In genomic region chr19:55285225-55285890, GRCh38 we compare ENCODE assay signal across 13 cellular contexts. TPM values are rescaled to one million over a fixed set of nuclear protein-coding genes. Genes with fewer than 3 reads are reported as not detected.
DNase-seq lines count a peak whose midpoint lies in the region; ATAC-seq and TF ChIP-seq lines count a peak whose summit lies in the region.
"Had no signal": no experiment of that assay in that cellular context is flagged by ENCODE, and none has a peak within 500 bp of the region (broad histone marks: within the 10 kb centered on the region; RNA-seq: fewer than 3 reads in every experiment).

No MANE protein-coding gene starts in this region.

- H3K27ac ChIP-seq in hepatocyte, result peak overlapping the region; percentile 81

- H3K4me3 Mint-ChIP-seq in activated CD4-positive, alpha-beta memory T cell treated with anti-CD3 and anti-CD28 coated beads, Interleukin-2, amount 10 ng/mL, durations not matched to agents 7 days and 5 days, result no peak overlapping the region
- no peak overlapping the region for H3K4me3 Mint-ChIP-seq in activated CD4-positive, alpha-beta memory T cell treated with anti-CD3 and anti-CD28 coated beads for 36 hours
- H3K4me3 Mint-ChIP-seq in activated T-helper 2 cell treated with anti-CD3 and anti-CD28 coated beads, Interferon-gamma antibody, Interleukin-2, Interleukin-4, amounts not matched to agents 10 μg/mL and 5 μg/mL and 100 μg/mL, durations not matched to agents 14 hours and 24 hours and 36 hours (ENCODE audit: low read depth), result peak overlapping the region; percentile 45
- H3K4me3 Mint-ChIP-seq in stimulated activated effector memory CD8-positive, alpha-beta T cell treated with anti-CD3 and anti-CD28 coated beads, Interleukin-12 subunit alpha, Interleukin-12 subunit beta, amount 100 ng/mL, for 72 hours, result peak overlapping the region; percentile 75
- H3K4me3 Mint-ChIP-seq: memory B cell had no signal

- no peak for ATAC-seq in stimulated activated effector memory CD8-positive, alpha-beta T cell treated with anti-CD3 and anti-CD28 coated beads, Interleukin-12 subunit alpha, Interleukin-12 subunit beta, amount 100 ng/mL, for 72 hours
- ATAC-seq in GM21360 (IDR thresholded peaks at IDR 0.05; ENCODE audit: unreplicated experiment), result no peak

- peak overlapping the region; percentile 35 for H3K27ac Mint-ChIP-seq in activated CD4-positive, alpha-beta memory T cell treated with anti-CD3 and anti-CD28 coated beads, Interleukin-2, amount 10 ng/mL, durations not matched to agents 7 days and 5 days
- H3K27ac Mint-ChIP-seq in activated CD4-positive, alpha-beta memory T cell treated with anti-CD3 and anti-CD28 coated beads for 36 hours, result no peak overlapping the region
- no peak overlapping the region for H3K27ac Mint-ChIP-seq in activated T-helper 2 cell treated with anti-CD3 and anti-CD28 coated beads, Interferon-gamma antibody, Interleukin-2, Interleukin-4, amounts not matched to agents 10 μg/mL and 5 μg/mL and 100 μg/mL, durations not matched to agents 14 hours and 24 hours and 36 hours
- H3K27ac Mint-ChIP-seq in stimulated activated effector memory CD8-positive, alpha-beta T cell treated with anti-CD3 and anti-CD28 coated beads, Interleukin-12 subunit alpha, Interleukin-12 subunit beta, amount 100 ng/mL, for 72 hours, result peak overlapping the region; percentile 68

- intact Hi-C loops in activated CD4-positive, alpha-beta memory T cell treated with anti-CD3 and anti-CD28 coated beads for 36 hours (cut with micrococcal nuclease), result no loop called here
- intact Hi-C loops in activated T-helper 2 cell treated with anti-CD3 and anti-CD28 coated beads, Interferon-gamma antibody, Interleukin-2, Interleukin-4, amounts not matched to agents 10 μg/mL and 5 μg/mL and 100 μg/mL, durations not matched to agents 14 hours and 24 hours and 36 hours (cut with micrococcal nuclease), result no loop called here

- H3K79me2 ChIP-seq in hepatocyte, result peaks cover 8% of the 10 kb centered on the region

- H3K4me1 ChIP-seq in hepatocyte (ENCODE audit: insufficient read depth), result peaks cover 8% of the 10 kb centered on the region

- H3K27me3 Mint-ChIP-seq in activated CD4-positive, alpha-beta memory T cell treated with anti-CD3 and anti-CD28 coated beads, Interleukin-2, amount 10 ng/mL, durations not matched to agents 7 days and 5 days, result peaks cover 10% of the 10 kb centered on the region
- H3K27me3 Mint-ChIP-seq in activated CD4-positive, alpha-beta memory T cell treated with anti-CD3 and anti-CD28 coated beads for 36 hours, result no peaks in the 10 kb centered on the region
- H3K27me3 Mint-ChIP-seq in activated T-helper 2 cell treated with anti-CD3 and anti-CD28 coated beads, Interferon-gamma antibody, Interleukin-2, Interleukin-4, amounts not matched to agents 10 μg/mL and 5 μg/mL and 100 μg/mL, durations not matched to agents 14 hours and 24 hours and 36 hours (ENCODE audit: low read depth), result peaks cover 3% of the 10 kb centered on the region

- H3K4me2 ChIP-seq in hepatocyte, result peak overlapping the region; percentile 93

- peaks cover 18% of the 10 kb centered on the region for H3K4me1 Mint-ChIP-seq in activated CD4-positive, alpha-beta memory T cell treated with anti-CD3 and anti-CD28 coated beads, Interleukin-2, amount 10 ng/mL, durations not matched to agents 7 days and 5 days
- peaks cover 16% of the 10 kb centered on the region for H3K4me1 Mint-ChIP-seq in activated CD4-positive, alpha-beta memory T cell treated with anti-CD3 and anti-CD28 coated beads for 36 hours (ENCODE audit: low read depth)
- H3K4me1 Mint-ChIP-seq in activated T-helper 2 cell treated with anti-CD3 and anti-CD28 coated beads, Interferon-gamma antibody, Interleukin-2, Interleukin-4, amounts not matched to agents 10 μg/mL and 5 μg/mL and 100 μg/mL, durations not matched to agents 14 hours and 24 hours and 36 hours (ENCODE audit: low read depth), result peaks cover 9% of the 10 kb centered on the region
- H3K4me1 Mint-ChIP-seq in stimulated activated effector memory CD8-positive, alpha-beta T cell treated with anti-CD3 and anti-CD28 coated beads, Interleukin-12 subunit alpha, Interleukin-12 subunit beta, amount 100 ng/mL, for 72 hours, result peaks cover 30% of the 10 kb centered on the region

- H2AFZ ChIP-seq in hepatocyte, result no peak overlapping the region

- H3K9me3 ChIP-seq in hepatocyte (ENCODE audit: low read depth), result no peaks in the 10 kb centered on the region
- H3K9me3 ChIP-seq: BE2C had no signal

- H3K27me3 ChIP-seq in hepatocyte, result no peaks in the 10 kb centered on the region
- H3K27me3 ChIP-seq: BE2C had no signal

- CTCF ChIA-PET in activated CD4-positive, alpha-beta memory T cell treated with anti-CD3 and anti-CD28 coated beads, Interleukin-2, amount 10 ng/mL, durations not matched to agents 7 days and 5 days (lab: Charles Lee), result interaction anchor here (0.6 kb wide), 1 partner anchor 804 kb away, joined by 3 read pairs; no protein-coding TSS in a partner anchor
- CTCF ChIA-PET in activated CD4-positive, alpha-beta memory T cell treated with anti-CD3 and anti-CD28 coated beads for 36 hours (lab: Charles Lee), result interaction anchor here (0.7 kb wide), 1 partner anchor 76 kb away, joined by 3 read pairs; no protein-coding TSS in a partner anchor

- no peak overlapping the region for H3K4me3 ChIP-seq in hepatocyte

- H3K36me3 ChIP-seq in hepatocyte (replicated peaks; ENCODE audit: insufficient read depth, low read depth), result no peaks in the 10 kb centered on the region

- no peaks in the 10 kb centered on the region for H3K36me3 Mint-ChIP-seq in activated CD4-positive, alpha-beta memory T cell treated with anti-CD3 and anti-CD28 coated beads, Interleukin-2, amount 10 ng/mL, durations not matched to agents 7 days and 5 days (ENCODE audit: low read depth)
- H3K36me3 Mint-ChIP-seq in activated CD4-positive, alpha-beta memory T cell treated with anti-CD3 and anti-CD28 coated beads for 36 hours, result no peaks in the 10 kb centered on the region
- no peaks in the 10 kb centered on the region for H3K36me3 Mint-ChIP-seq in activated T-helper 2 cell treated with anti-CD3 and anti-CD28 coated beads, Interferon-gamma antibody, Interleukin-2, Interleukin-4, amounts not matched to agents 10 μg/mL and 5 μg/mL and 100 μg/mL, durations not matched to agents 14 hours and 24 hours and 36 hours (ENCODE audit: low read depth)
- peaks cover 10% of the 10 kb centered on the region for H3K36me3 Mint-ChIP-seq in stimulated activated effector memory CD8-positive, alpha-beta T cell treated with anti-CD3 and anti-CD28 coated beads, Interleukin-12 subunit alpha, Interleukin-12 subunit beta, amount 100 ng/mL, for 72 hours

- POLR2A ChIA-PET in activated CD4-positive, alpha-beta memory T cell treated with anti-CD3 and anti-CD28 coated beads, Interleukin-2, amount 10 ng/mL, durations not matched to agents 7 days and 5 days (lab: Charles Lee), result no interaction called here
- POLR2A ChIA-PET in activated CD4-positive, alpha-beta memory T cell treated with anti-CD3 and anti-CD28 coated beads for 36 hours (lab: Charles Lee), result no interaction called here

- TF ChIP-seq CTCF in hepatocyte (IDR thresholded peaks at IDR 0.05; ENCODE audit: poor library complexity), result no peak

- WGBS in hepatocyte (ENCODE audit: low lambda C conversion rate, missing lambda C conversion rate), result 23% methylated on average over 14 of the region's 18 CpGs

- no peaks in the 10 kb centered on the region for H4K20me1 ChIP-seq in hepatocyte (ENCODE audit: insufficient read depth, poor library complexity, severe bottlenecking)

- H3K9me3 Mint-ChIP-seq in activated CD4-positive, alpha-beta memory T cell treated with anti-CD3 and anti-CD28 coated beads, Interleukin-2, amount 10 ng/mL, durations not matched to agents 7 days and 5 days, result no peaks in the 10 kb centered on the region
- no peaks in the 10 kb centered on the region for H3K9me3 Mint-ChIP-seq in activated CD4-positive, alpha-beta memory T cell treated with anti-CD3 and anti-CD28 coated beads for 36 hours
- no peaks in the 10 kb centered on the region for H3K9me3 Mint-ChIP-seq in activated T-helper 2 cell treated with anti-CD3 and anti-CD28 coated beads, Interferon-gamma antibody, Interleukin-2, Interleukin-4, amounts not matched to agents 10 μg/mL and 5 μg/mL and 100 μg/mL, durations not matched to agents 14 hours and 24 hours and 36 hours
- H3K9me3 Mint-ChIP-seq in stimulated activated effector memory CD8-positive, alpha-beta T cell treated with anti-CD3 and anti-CD28 coated beads, Interleukin-12 subunit alpha, Interleukin-12 subunit beta, amount 100 ng/mL, for 72 hours, result no peaks in the 10 kb centered on the region
- H3K9me3 Mint-ChIP-seq: memory B cell had no signal

- H3K9me2 ChIP-seq in hepatocyte (replicated peaks; ENCODE audit: insufficient read depth), result no peaks in the 10 kb centered on the region

- no peak for DNase-seq in activated CD4-positive, alpha-beta memory T cell treated with anti-CD3 and anti-CD28 coated beads, Interleukin-2, amount 10 ng/mL, durations not matched to agents 7 days and 5 days
- DNase-seq in activated CD4-positive, alpha-beta memory T cell treated with anti-CD3 and anti-CD28 coated beads for 36 hours, result no peak
- no peak for DNase-seq in activated T-helper 2 cell treated with anti-CD3 and anti-CD28 coated beads, Interferon-gamma antibody, Interleukin-2, Interleukin-4, amounts not matched to agents 10 μg/mL and 5 μg/mL and 100 μg/mL, durations not matched to agents 14 hours and 24 hours and 36 hours (ENCODE audit: low spot score)
- DNase-seq in hepatocyte (ENCODE audit: low spot score), result no peak
- DNase-seq in stimulated activated effector memory CD8-positive, alpha-beta T cell treated with anti-CD3 and anti-CD28 coated beads, Interleukin-12 subunit alpha, Interleukin-12 subunit beta, amount 100 ng/mL, for 72 hours (ENCODE audit: low spot score in 2 of 2), result no peak
- no peak for DNase-seq in NOMO-1 treated with dmso at 0.1 percent for 144 hours (lab: John Stamatoyannopoulos, UW; ENCODE audit: unreplicated experiment)
- DNase-seq in Kasumi-1 (lab: John Stamatoyannopoulos, UW), result no peak
- DNase-seq: activated CD4-positive, CD25-positive, alpha-beta regulatory T cell; BE2C; NCI-H774 had no signal

RNA-seq across cellular contexts. Expression of gene BRSK1, which starts 1.6 kb away (rescaled TPM):
- 1 to 10 TPM; 5.6 to 5.7 TPM for total RNA-seq in activated CD4-positive, alpha-beta memory T cell treated with anti-CD3 and anti-CD28 coated beads, Interleukin-2, amount 10 ng/mL, durations not matched to agents 7 days and 5 days
- 1 to 10 TPM; 3.3 to 5.6 TPM for total RNA-seq in activated CD4-positive, alpha-beta memory T cell treated with anti-CD3 and anti-CD28 coated beads for 36 hours
- 5.8 and 6.0 TPM in 2 replicates for total RNA-seq in activated T-helper 2 cell treated with anti-CD3 and anti-CD28 coated beads, Interferon-gamma antibody, Interleukin-2, Interleukin-4, amounts not matched to agents 10 μg/mL and 5 μg/mL and 100 μg/mL, durations not matched to agents 14 hours and 24 hours and 36 hours
- total RNA-seq in hepatocyte, result 3.3 and 13.2 TPM in 2 replicates
- polyA plus RNA-seq in hepatocyte, result 2.4 and 2.7 TPM in 2 replicates

RNA-seq across cellular contexts. Expression of gene HSPBP1, which starts 5.4 kb away (rescaled TPM):
- 10 to 100 TPM; 28.9 to 29.0 TPM for total RNA-seq in activated CD4-positive, alpha-beta memory T cell treated with anti-CD3 and anti-CD28 coated beads, Interleukin-2, amount 10 ng/mL, durations not matched to agents 7 days and 5 days
- 10 to 100 TPM; 45.0 to 45.4 TPM for total RNA-seq in activated CD4-positive, alpha-beta memory T cell treated with anti-CD3 and anti-CD28 coated beads for 36 hours
- total RNA-seq in activated T-helper 2 cell treated with anti-CD3 and anti-CD28 coated beads, Interferon-gamma antibody, Interleukin-2, Interleukin-4, amounts not matched to agents 10 μg/mL and 5 μg/mL and 100 μg/mL, durations not matched to agents 14 hours and 24 hours and 36 hours, result 59.0 and 59.3 TPM in 2 replicates
- 31.5 and 33.9 TPM in 2 replicates for total RNA-seq in hepatocyte
- 52.2 and 54.5 TPM in 2 replicates for polyA plus RNA-seq in hepatocyte

RNA-seq across cellular contexts. Expression of gene PPP6R1, which starts 26.5 kb away (rescaled TPM):
- 100 to 1,000 TPM; 213 to 229 TPM for total RNA-seq in activated CD4-positive, alpha-beta memory T cell treated with anti-CD3 and anti-CD28 coated beads, Interleukin-2, amount 10 ng/mL, durations not matched to agents 7 days and 5 days
- 100 to 1,000 TPM; 180 to 200 TPM for total RNA-seq in activated CD4-positive, alpha-beta memory T cell treated with anti-CD3 and anti-CD28 coated beads for 36 hours
- total RNA-seq in activated T-helper 2 cell treated with anti-CD3 and anti-CD28 coated beads, Interferon-gamma antibody, Interleukin-2, Interleukin-4, amounts not matched to agents 10 μg/mL and 5 μg/mL and 100 μg/mL, durations not matched to agents 14 hours and 24 hours and 36 hours, result 180 and 183 TPM in 2 replicates
- total RNA-seq in hepatocyte, result 37.1 and 39.5 TPM in 2 replicates
- 76.0 and 79.3 TPM in 2 replicates for polyA plus RNA-seq in hepatocyte

RNA-seq across cellular contexts. Expression of gene TMEM150B, which starts 39.8 kb away (rescaled TPM):
- total RNA-seq in activated CD4-positive, alpha-beta memory T cell treated with anti-CD3 and anti-CD28 coated beads, Interleukin-2, amount 10 ng/mL, durations not matched to agents 7 days and 5 days, result 1 to 10 TPM; 1.0 to 2.0 TPM
- not detected for total RNA-seq in activated CD4-positive, alpha-beta memory T cell treated with anti-CD3 and anti-CD28 coated beads for 36 hours
- total RNA-seq in activated T-helper 2 cell treated with anti-CD3 and anti-CD28 coated beads, Interferon-gamma antibody, Interleukin-2, Interleukin-4, amounts not matched to agents 10 μg/mL and 5 μg/mL and 100 μg/mL, durations not matched to agents 14 hours and 24 hours and 36 hours, result 0.41 and 0.46 TPM in 2 replicates
- 10.6 and 25.4 TPM in 2 replicates for total RNA-seq in hepatocyte
- polyA plus RNA-seq in hepatocyte, result 8.1 and 9.2 TPM in 2 replicates
- total RNA-seq: H4 had no signal

RNA-seq across cellular contexts. Expression of gene KMT5C, which starts 54.3 kb away (rescaled TPM):
- 10 to 100 TPM; 27.2 to 28.9 TPM for total RNA-seq in activated CD4-positive, alpha-beta memory T cell treated with anti-CD3 and anti-CD28 coated beads, Interleukin-2, amount 10 ng/mL, durations not matched to agents 7 days and 5 days
- 10 to 100 TPM; 34.2 to 35.2 TPM for total RNA-seq in activated CD4-positive, alpha-beta memory T cell treated with anti-CD3 and anti-CD28 coated beads for 36 hours
- 34.3 and 35.3 TPM in 2 replicates for total RNA-seq in activated T-helper 2 cell treated with anti-CD3 and anti-CD28 coated beads, Interferon-gamma antibody, Interleukin-2, Interleukin-4, amounts not matched to agents 10 μg/mL and 5 μg/mL and 100 μg/mL, durations not matched to agents 14 hours and 24 hours and 36 hours
- 13.6 and 22.8 TPM in 2 replicates for total RNA-seq in hepatocyte
- 23.6 and 38.0 TPM in 2 replicates for polyA plus RNA-seq in hepatocyte

Comparison
In these comparisons a context has a peak if more than half of its experiments do, and no peak if none do; other contexts are left out.
1. H3K27ac Mint-ChIP-seq: peak in activated CD4-positive, alpha-beta memory T cell treated with anti-CD3 and anti-CD28 coated beads, Interleukin-2, amount 10 ng/mL, durations not matched to agents 7 days and 5 days (single experiment) and stimulated activated effector memory CD8-positive, alpha-beta T cell treated with anti-CD3 and anti-CD28 coated beads, Interleukin-12 subunit alpha, Interleukin-12 subunit beta, amount 100 ng/mL, for 72 hours (single experiment); none in activated CD4-positive, alpha-beta memory T cell treated with anti-CD3 and anti-CD28 coated beads for 36 hours (single experiment) and activated T-helper 2 cell treated with anti-CD3 and anti-CD28 coated beads, Interferon-gamma antibody, Interleukin-2, Interleukin-4, amounts not matched to agents 10 μg/mL and 5 μg/mL and 100 μg/mL, durations not matched to agents 14 hours and 24 hours and 36 hours (single experiment).
2. H3K4me3 Mint-ChIP-seq: peak in activated T-helper 2 cell treated with anti-CD3 and anti-CD28 coated beads, Interferon-gamma antibody, Interleukin-2, Interleukin-4, amounts not matched to agents 10 μg/mL and 5 μg/mL and 100 μg/mL, durations not matched to agents 14 hours and 24 hours and 36 hours (single experiment) and stimulated activated effector memory CD8-positive, alpha-beta T cell treated with anti-CD3 and anti-CD28 coated beads, Interleukin-12 subunit alpha, Interleukin-12 subunit beta, amount 100 ng/mL, for 72 hours (single experiment); none in activated CD4-positive, alpha-beta memory T cell treated with anti-CD3 and anti-CD28 coated beads, Interleukin-2, amount 10 ng/mL, durations not matched to agents 7 days and 5 days (single experiment) and activated CD4-positive, alpha-beta memory T cell treated with anti-CD3 and anti-CD28 coated beads for 36 hours (single experiment).